In genomic region chr19:32471095-32471494, GRCh38 we compare ENCODE assay signal across 28 cellular contexts.
DNase-seq lines count a peak whose midpoint lies in the region; ATAC-seq and TF ChIP-seq lines count a peak whose summit lies in the region.
"Had no signal": no experiment of that assay in that cellular context is flagged by ENCODE, and none has a peak within 500 bp of the region (broad histone marks: within the 10 kb centered on the region; RNA-seq: fewer than 3 reads in every experiment).

No MANE protein-coding gene starts in this region.

- H3K9ac ChIP-seq in BLaER1 treated with 17β-estradiol and CSF1 and Interleukin-3, amounts not matched to agents 10 nM and 100 nM: peak overlapping the region in 2 of 11 experiments; percentile 4 to 19; a peak in 2 of 22 replicates
- H3K9ac ChIP-seq: SK-N-SH had no signal

- H3K36me3 Mint-ChIP-seq in T-helper 17 cell (ENCODE audit: low read depth) (no peaks in the 10 kb centered on the region), glutamatergic neuron (ENCODE audit: unreplicated experiment) (no peaks in the 10 kb centered on the region)

- DNase-seq in T-helper 17 cell (no peak), glutamatergic neuron (peak; percentile 24), pons (ENCODE audit: low spot score) (peak; percentile 17), NAMALWA (ENCODE audit: low spot score) (no peak), AG08396 (ENCODE audit: low spot score) (no peak), NCI-H1694 treated with DMSO at 0.1 percent for 48 hours (lab: John Stamatoyannopoulos, UW) (no peak)
- no peak for DNase-seq in stimulated activated CD4-positive, alpha-beta T cell treated with anti-CD3 and anti-CD28 coated beads, Interleukin-4, amount 100 ng/mL, for 1 hour
- DNase-seq: activated T-cell treated with anti-CD3 and anti-CD28 coated beads, Interleukin-2, amount 50 U/mL, for 4 hours; colonic mucosa; H9; hippocampal formation; naive thymus-derived CD4-positive, alpha-beta T cell; NCI-H1105; NCI-H2081; NCI-H446; NCI-H82; SK-N-SH; small intestine; stimulated activated CD4-positive, alpha-beta T cell treated with anti-CD3 and anti-CD28 coated beads, Interleukin-1b, Interleukin-23, amount 100 ng/mL, for 48 hours; stomach; transverse colon had no signal

- no peaks in the 10 kb centered on the region for H3K27me3 Mint-ChIP-seq in T-helper 17 cell
- no peaks in the 10 kb centered on the region for H3K27me3 Mint-ChIP-seq in glutamatergic neuron (ENCODE audit: unreplicated experiment)
- H3K27me3 Mint-ChIP-seq: naive thymus-derived CD4-positive, alpha-beta T cell had no signal

- H3K9me3 Mint-ChIP-seq in glutamatergic neuron (ENCODE audit: unreplicated experiment): no peaks in the 10 kb centered on the region
- H3K9me3 Mint-ChIP-seq: activated T-cell treated with anti-CD3 and anti-CD28 coated beads, Interleukin-2, amount 50 U/mL, for 4 hours; H9; mesothelial cell of epicardium; naive thymus-derived CD4-positive, alpha-beta T cell; T-helper 1 cell treated with Interleukin-12 subunit alpha and Interleukin-12 subunit beta and Interleukin-4 antibody, amounts not matched to agents 30 μg/mL and 1 μg/mL, for 36 hours had no signal

- H3K27me3 ChIP-seq in BLaER1 treated with 17β-estradiol and CSF1 and Interleukin-3, amounts not matched to agents 10 nM and 100 nM: no peaks in the 10 kb centered on the region
- H3K27me3 ChIP-seq: colonic mucosa, stomach, transverse colon had no signal

- H3K4me3 ChIP-seq in BLaER1 treated with 17β-estradiol and CSF1 and Interleukin-3, amounts not matched to agents 10 nM and 100 nM: no peak overlapping the region
- H3K4me3 ChIP-seq: colonic mucosa, stomach, transverse colon had no signal

- H3K27ac Mint-ChIP-seq in T-helper 17 cell (peak overlapping the region; percentile 19), glutamatergic neuron (ENCODE audit: unreplicated experiment) (peak overlapping the region; percentile 85)
- H3K27ac Mint-ChIP-seq: H9; mesothelial cell of epicardium; naive thymus-derived CD4-positive, alpha-beta T cell; T-helper 1 cell treated with Interleukin-12 subunit alpha and Interleukin-12 subunit beta and Interleukin-4 antibody, amounts not matched to agents 30 μg/mL and 1 μg/mL, for 36 hours had no signal

- H3K4me3 Mint-ChIP-seq in T-helper 17 cell (no peak overlapping the region), glutamatergic neuron (ENCODE audit: unreplicated experiment) (peak overlapping the region; percentile 34)
- H3K4me3 Mint-ChIP-seq: activated T-cell treated with anti-CD3 and anti-CD28 coated beads, Interleukin-2, amount 50 U/mL, for 4 hours; H9; mesothelial cell of epicardium; naive thymus-derived CD4-positive, alpha-beta T cell; T-helper 1 cell treated with Interleukin-12 subunit alpha and Interleukin-12 subunit beta and Interleukin-4 antibody, amounts not matched to agents 30 μg/mL and 1 μg/mL, for 36 hours had no signal

- H3K4me2 ChIP-seq in BLaER1 treated with 17β-estradiol and CSF1 and Interleukin-3, amounts not matched to agents 10 nM and 100 nM: peak overlapping the region in 7 of 11 experiments; percentile 7 to 76 (median 45); a peak in 13 of 22 replicates
- H3K4me2 ChIP-seq: SK-N-SH had no signal

- TF ChIP-seq CTCF in glutamatergic neuron (IDR thresholded peaks at IDR 0.05; ENCODE audit: partially characterized antibody, unreplicated experiment): no peak

- no peaks in the 10 kb centered on the region for H4K20me1 ChIP-seq in BLaER1 treated with 17β-estradiol and CSF1 and Interleukin-3, amounts not matched to agents 10 nM and 100 nM

- H3K4me1 ChIP-seq in BLaER1 treated with 17β-estradiol and CSF1 and Interleukin-3, amounts not matched to agents 10 nM and 100 nM: peaks cover 0 to 22% (median 16%) of the 10 kb centered on the region in 10 experiments; a peak in 13 of 20 replicates
- H3K4me1 ChIP-seq: colonic mucosa, stomach, transverse colon had no signal

- no peaks in the 10 kb centered on the region for H3K9me3 ChIP-seq in BLaER1 treated with 17β-estradiol and CSF1 and Interleukin-3, amounts not matched to agents 10 nM and 100 nM (replicated peaks in 1 of 11)
- no peaks in the 10 kb centered on the region for H3K9me3 ChIP-seq in T-helper 17 cell (ENCODE audit: control insufficient read depth, low read length, poor library complexity, severe bottlenecking)
- H3K9me3 ChIP-seq: colonic mucosa, SK-N-SH, stomach, transverse colon had no signal

- peak overlapping the region in 3 of 11 experiments; percentile 8 to 48 (median 23); a peak in 4 of 22 replicates for H3K27ac ChIP-seq in BLaER1 treated with 17β-estradiol and CSF1 and Interleukin-3, amounts not matched to agents 10 nM and 100 nM
- H3K27ac ChIP-seq: C4-2B, colonic mucosa, RWPE1, stomach, transverse colon had no signal

- ATAC-seq in T-helper 17 cell: no peak
- ATAC-seq: activated T-cell treated with anti-CD3 and anti-CD28 coated beads, Interleukin-2, amount 50 U/mL, for 4 hours; esophagus mucosa; left lobe of liver; naive thymus-derived CD4-positive, alpha-beta T cell had no signal

- peaks cover 5 to 72% (median 34%) of the 10 kb centered on the region in 11 experiments; a peak in 20 of 22 replicates for H3K36me3 ChIP-seq in BLaER1 treated with 17β-estradiol and CSF1 and Interleukin-3, amounts not matched to agents 10 nM and 100 nM
- H3K36me3 ChIP-seq: colonic mucosa, transverse colon had no signal

- H3K4me1 Mint-ChIP-seq in T-helper 17 cell (peaks cover 2% of the 10 kb centered on the region), glutamatergic neuron (ENCODE audit: low read depth, unreplicated experiment) (peaks cover 32% of the 10 kb centered on the region)
- H3K4me1 Mint-ChIP-seq: mesothelial cell of epicardium had no signal

Comparison
In these comparisons a context has a peak if more than half of its experiments do, and no peak if none do; other contexts are left out.
1. DNase-seq: peak in glutamatergic neuron (single experiment) and pons (single experiment); none in T-helper 17 cell (0 of 3), NAMALWA (single experiment), AG08396 (single experiment), NCI-H1694 treated with DMSO at 0.1 percent for 48 hours (single experiment) and stimulated activated CD4-positive, alpha-beta T cell treated with anti-CD3 and anti-CD28 coated beads, Interleukin-4, amount 100 ng/mL, for 1 hour (single experiment).